In genomic region chr2:33451825-33452224, GRCh38 we compare ENCODE assay signal across 11 cellular contexts. TPM values are rescaled to one million over a fixed set of nuclear protein-coding genes. Genes with fewer than 3 reads are reported as not detected.
"Had no signal": no experiment of that assay in that cellular context is flagged by ENCODE, and none has a peak within 500 bp of the region (broad histone marks: within the 10 kb centered on the region; RNA-seq: fewer than 3 reads in every experiment).

No MANE protein-coding gene starts in this region.

- H3K27ac Mint-ChIP-seq: GM23338, H9, HFFc6 had no signal

- H3K27ac ChIP-seq: HL-60, KMS-11 had no signal

- ATAC-seq: GM23338 had no signal

- H3K4me3 Mint-ChIP-seq: GM23338, H9, HFFc6 had no signal

- DNase-seq: H9, HCEC 1CT, HFFc6, IMR-90, Karpas-422, KBM-7 had no signal

- FAIRE-seq: H1, H54 had no signal

- H3K4me3 ChIP-seq: GM23338 had no signal

- H3K4me2 ChIP-seq: GM23338, KMS-11 had no signal

- H3K4me1 Mint-ChIP-seq: GM23338, H9 had no signal

RNA-seq across cellular contexts. Expression of gene RASGRP3, which starts 24.6 kb away (rescaled TPM):
- total RNA-seq: H1, H9 had no signal
